Comparison of ENCODE assay signal across 1 cellular context in genomic region chr5:122532035-122532434, GRCh38.
TF ChIP-seq lines count a peak whose summit lies in the region.

No MANE protein-coding gene starts in this region.

TF ChIP-seq in GM23338, 12 proteins besides CTCF, POLR2A, EP300 and RAD21 (continued from another document):
- no peak for TF ChIP-seq REST (IDR thresholded peaks at IDR 0.05; ENCODE audit: unreplicated experiment)
- no peak for TF ChIP-seq EZH2phosphoT487 (IDR thresholded peaks at IDR 0.05; ENCODE audit: unreplicated experiment)
- TF ChIP-seq ZNF462 (CRISPR knock-in tag; IDR thresholded peaks at IDR 0.05) = no peak
- no peak for TF ChIP-seq POLR2AphosphoS5 (IDR thresholded peaks at IDR 0.05; ENCODE audit: low read depth)
